16 cellular contexts compared by ENCODE assay signal in the genomic region with DNA sequence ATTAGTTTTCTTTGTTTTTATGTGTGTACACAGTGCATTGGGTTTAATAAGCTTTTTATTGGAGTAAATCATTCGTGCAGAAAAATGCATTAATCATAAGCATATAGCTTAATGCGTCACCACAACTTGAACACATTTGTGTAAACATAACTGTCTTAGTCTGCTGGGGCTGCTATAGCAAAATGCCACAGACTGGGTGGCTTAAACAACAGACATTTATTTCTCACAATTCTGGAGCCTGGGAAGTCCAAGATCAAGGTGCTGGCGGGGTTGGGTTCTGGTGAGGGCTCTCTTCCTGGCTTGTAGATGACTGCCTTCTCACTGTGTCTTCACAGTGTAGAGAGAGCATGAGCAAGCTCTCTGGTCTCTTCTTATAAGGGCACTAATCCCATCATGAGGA. TPM values are rescaled to one million over a fixed set of nuclear protein-coding genes. Genes with fewer than 3 reads are reported as not detected.
DNase-seq lines count a peak whose midpoint lies in the region; ATAC-seq, FAIRE-seq and TF ChIP-seq lines count a peak whose summit lies in the region.
"Had no signal": no experiment of that assay in that cellular context is flagged by ENCODE, and none has a peak within 500 bp of the region (broad histone marks: within the 10 kb centered on the region; RNA-seq: fewer than 3 reads in every experiment).

No MANE protein-coding gene starts in this region.

- no peaks in the 10 kb centered on the region for H3K9me3 ChIP-seq in endothelial cell of umbilical vein (replicated peaks; ENCODE audit: control insufficient read depth, insufficient read depth, low read length)
- H3K9me3 ChIP-seq in heart right ventricle: no peaks in the 10 kb centered on the region
- no peaks in the 10 kb centered on the region for H3K9me3 ChIP-seq in right atrium auricular region

- TF ChIP-seq POLR2A in endothelial cell of umbilical vein (IDR thresholded peaks at IDR 0.05; ENCODE audit: low read depth, low read length): no peak

- DNase-seq in HFFc6: peak; percentile 77
- no peak for DNase-seq in RWPE1 (ENCODE audit: low spot score)
- no peak for DNase-seq in endothelial cell of umbilical vein (ENCODE audit: low read depth, low spot score)
- DNase-seq in renal cortical epithelial cell (ENCODE audit: low read depth): peak; percentile 18
- no peak for DNase-seq in heart right ventricle
- DNase-seq in NCI-H2227 (lab: John Stamatoyannopoulos, UW; ENCODE audit: unreplicated experiment): no peak
- no peak for DNase-seq in right atrium auricular region (ENCODE audit: low spot score)
- DNase-seq: activated CD4-positive, CD25-positive, alpha-beta regulatory T cell; activated T-cell treated with anti-CD3 and anti-CD28 coated beads, Interleukin-2, amount 50 U/mL, for 1 hour; CD4-positive, alpha-beta T cell; GOT3; Karpas-422; NCI-H1694 treated with DMSO at 0.1 percent for 48 hours had no signal

- intact Hi-C loops in endothelial cell of umbilical vein (cut with micrococcal nuclease): loop anchor here (5.0 kb wide), 3 partner anchors 102 to 522 kb away; partner anchors contain the start of genes IPO13 and ST3GAL3
- intact Hi-C loops in heart right ventricle (cut with DNase I): loop anchor here in 6 of 10 donors (5.0 to 10.0 kb wide), 7 partner anchors 42 to 524 kb away; partner anchors contain the start of gene PTPRF (in 1 of the 6)

- 79 to 80% methylated on average over 3 of the region's 3 CpGs for WGBS in heart right ventricle, 2 donors

- H3K27ac Mint-ChIP-seq in HFFc6: peak overlapping the region; percentile 90
- H3K27ac Mint-ChIP-seq: CD4-positive, alpha-beta T cell had no signal

- peak overlapping the region; percentile 55 for H3K4me2 ChIP-seq in endothelial cell of umbilical vein (ENCODE audit: insufficient read depth, low read length)
- H3K4me2 ChIP-seq: neural progenitor cell had no signal

- H3K27me3 Mint-ChIP-seq in HFFc6 (ENCODE audit: insufficient read depth): no peaks in the 10 kb centered on the region; the same call in 1 of the 2 replicates

- CTCF ChIA-PET in RWPE1 (lab: Yijun Ruan, JAX): interaction anchor here (0.6 to 2.2 kb wide), 4 partner anchors 9 to 1218 kb away, joined by 5 to 8 read pairs (median 6); no protein-coding TSS in a partner anchor
- CTCF ChIA-PET in endothelial cell of umbilical vein (lab: Charles Lee): interaction anchor here (0.7 to 3.6 kb wide), 35 partner anchors 8 to 604 kb away, joined by 3 to 120 read pairs (median 6); partner anchors contain the start of genes ARTN, ATP6V0B and DMAP1

- H3K36me3 ChIP-seq in endothelial cell of umbilical vein (ENCODE audit: control insufficient read depth in 2 of 2, extremely low read depth in 1 of 2, insufficient read depth in 2 of 2, low read length in 2 of 2): no peaks in the 10 kb centered on the region
- H3K36me3 ChIP-seq in heart right ventricle: no peaks in the 10 kb centered on the region
- H3K36me3 ChIP-seq in right atrium auricular region: no peaks in the 10 kb centered on the region
- H3K36me3 ChIP-seq: neural progenitor cell had no signal

- H3K27me3 ChIP-seq in endothelial cell of umbilical vein (ENCODE audit: control insufficient read depth in 2 of 2, insufficient read depth in 2 of 2, low read length in 2 of 2) (peaks cover 0 to 5% of the 10 kb centered on the region in 2 experiments), heart right ventricle (peaks cover 0 to under 1% (median 0%) of the 10 kb centered on the region in 7 donors), right atrium auricular region (no peaks in the 10 kb centered on the region)
- H3K27me3 ChIP-seq: neural progenitor cell had no signal

- peak overlapping the region; percentile 54 for H3K9ac ChIP-seq in endothelial cell of umbilical vein (replicated peaks; ENCODE audit: extremely low read depth, insufficient read depth, low read length)
- H3K9ac ChIP-seq: neural progenitor cell had no signal

- H3K9me1 ChIP-seq in endothelial cell of umbilical vein (replicated peaks; ENCODE audit: control insufficient read depth, extremely low read depth, insufficient read depth, low read length): no peaks in the 10 kb centered on the region

- dilution Hi-C loops in endothelial cell of umbilical vein (cut with MboI; ENCODE audit: extremely low pct_ligation_motif_present, low sequenced_read_pairs): no loop called here

- H3K27ac ChIP-seq in RWPE1: peak overlapping the region; percentile 91
- peak overlapping the region; percentile 66 for H3K27ac ChIP-seq in endothelial cell of umbilical vein (ENCODE audit: insufficient read depth, low read depth, low read length)
- H3K27ac ChIP-seq in heart right ventricle: peak overlapping the region in 1 of 10 donors; percentile 67
- H3K27ac ChIP-seq in right atrium auricular region: peak overlapping the region in 1 of 2 donors; percentile 42
- H3K27ac ChIP-seq: neural progenitor cell had no signal

- H2AFZ ChIP-seq in endothelial cell of umbilical vein (ENCODE audit: low read depth, low read length): no peak overlapping the region
- H2AFZ ChIP-seq: neural progenitor cell had no signal

- POLR2A ChIA-PET in RWPE1 (lab: Yijun Ruan, JAX; ENCODE audit: low non-redundant PET): no interaction called here
- POLR2A ChIA-PET in endothelial cell of umbilical vein (lab: Charles Lee): no interaction called here

- peak overlapping the region; percentile 77 for H3K4me3 Mint-ChIP-seq in HFFc6
- H3K4me3 Mint-ChIP-seq: CD4-positive, alpha-beta T cell; neural progenitor cell; stimulated activated naive CD8-positive, alpha-beta T cell treated with anti-CD3 and anti-CD28 coated beads, Interleukin-15, Interleukin-2, amounts not matched to agents 100 ng/mL and 50 ng/mL, for 24 hours had no signal

- FAIRE-seq in endothelial cell of umbilical vein (lab: Jason Lieb, UNC): no peak
- FAIRE-seq: G401.6 had no signal

- H3K4me1 ChIP-seq in endothelial cell of umbilical vein (ENCODE audit: control insufficient read depth, extremely low read depth, insufficient read depth, low read length): peaks cover 26% of the 10 kb centered on the region
- H3K4me1 ChIP-seq in heart right ventricle: peaks cover 0 to 32% (median 0%) of the 10 kb centered on the region in 9 donors
- peaks cover 0 to 12% of the 10 kb centered on the region in 2 donors for H3K4me1 ChIP-seq in right atrium auricular region

- H3K4me1 Mint-ChIP-seq in HFFc6 (ENCODE audit: low read depth): peaks cover 70% of the 10 kb centered on the region

- peaks cover 8% of the 10 kb centered on the region; the same call in 1 of the 2 replicates for H3K36me3 Mint-ChIP-seq in HFFc6 (ENCODE audit: low read depth)
- H3K36me3 Mint-ChIP-seq: neural progenitor cell had no signal

- no peaks in the 10 kb centered on the region for H4K20me1 ChIP-seq in endothelial cell of umbilical vein (replicated peaks; ENCODE audit: control insufficient read depth, extremely low read depth, insufficient read depth, low read length)

- no peak for ATAC-seq in heart right ventricle

- BruUV-seq in endothelial cell of umbilical vein (replicated peaks; lab: Mats Ljungman, UMichigan): no TSS peak

- no peaks in the 10 kb centered on the region for H3K79me2 ChIP-seq in endothelial cell of umbilical vein (ENCODE audit: control insufficient read depth, insufficient read depth, low read length)

- no peak overlapping the region for H3K4me3 ChIP-seq in endothelial cell of umbilical vein (replicated peaks in 1 of 3; ENCODE audit: insufficient read depth in 1 of 3, low read depth in 1 of 3, low read length in 3 of 3)
- no peak overlapping the region for H3K4me3 ChIP-seq in heart right ventricle
- no peak overlapping the region for H3K4me3 ChIP-seq in right atrium auricular region
- H3K4me3 ChIP-seq: neural progenitor cell had no signal

- no peaks in the 10 kb centered on the region for H3K9me3 Mint-ChIP-seq in HFFc6
- H3K9me3 Mint-ChIP-seq: CD4-positive, alpha-beta T cell; neural progenitor cell; stimulated activated naive CD8-positive, alpha-beta T cell treated with anti-CD3 and anti-CD28 coated beads, Interleukin-15, Interleukin-2, amounts not matched to agents 100 ng/mL and 50 ng/mL, for 24 hours had no signal

- TF ChIP-seq CTCF in HFFc6 (IDR thresholded peaks at IDR 0.05) (no peak), RWPE1 (conservative IDR thresholded peaks at IDR 0.05; ENCODE audit: low read depth) (no peak), endothelial cell of umbilical vein (IDR thresholded peaks at IDR 0.05; ENCODE audit: extremely low read depth in 1 of 2, insufficient read depth in 1 of 2, low read depth in 1 of 2, low read length in 2 of 2) (no peak), heart right ventricle (IDR thresholded peaks at IDR 0.05) (no peak), right atrium auricular region (IDR thresholded peaks at IDR 0.05) (no peak)

RNA-seq across cellular contexts. Expression of gene SLC6A9, which starts 17.6 kb away (rescaled TPM):
- total RNA-seq in HFFc6 (2021; fragmentation: NEBNext Ultra II Directional; extraction: Animal tissue kit (Norgen Biotek cat#: 25700)): 10 to 100 TPM in 2 of 6 experiments, 1 to 10 TPM in 4; 8.3 to 11.0 (median 9.3) TPM
- total RNA-seq in endothelial cell of umbilical vein: 1.3 and 1.5 TPM in 2 replicates
- 0.80 and 0.81 TPM in 2 replicates for polyA plus RNA-seq in endothelial cell of umbilical vein
- 0.32 and 0.72 TPM in 2 replicates for polyA plus RNA-seq in endothelial cell of umbilical vein (2011; cell fraction: cytosol; rRNA removed)
- polyA plus RNA-seq in endothelial cell of umbilical vein (2011; cell fraction: nucleus; rRNA removed): 0.97 and 1.1 TPM in 2 replicates
- polyA plus RNA-seq in endothelial cell of umbilical vein (2012): 0.62 and 0.70 TPM in 2 replicates
- 1.5 and 2.2 TPM in 2 replicates for polyA minus RNA-seq in endothelial cell of umbilical vein
- 49.0 TPM for polyA minus RNA-seq in endothelial cell of umbilical vein (2011; cell fraction: cytosol; rRNA and poly(A)+ RNA removed)
- 0.58 and 1.3 TPM in 2 replicates for polyA minus RNA-seq in endothelial cell of umbilical vein (2011; cell fraction: nucleus; rRNA and poly(A)+ RNA removed)
- 2.8 and 5.0 TPM in 2 replicates for total RNA-seq in renal cortical epithelial cell
- 1 to 10 TPM in 5 of 10 donors, under 1 TPM in 5; 0.32 to 1.6 (median 0.91) TPM for total RNA-seq in heart right ventricle
- polyA plus RNA-seq in heart right ventricle: 1 to 10 TPM in 1 of 2 donors, under 1 TPM in 1; 0.88 to 1.7 TPM
- 1 to 10 TPM; 1.0 to 1.6 TPM for total RNA-seq in right atrium auricular region

RNA-seq across cellular contexts. Expression of gene CCDC24, which starts 57.4 kb away (rescaled TPM):
- total RNA-seq in HFFc6 (2021; fragmentation: NEBNext Ultra II Directional; extraction: Animal tissue kit (Norgen Biotek cat#: 25700)): 1 to 10 TPM; 5.6 to 7.7 (median 6.5) TPM
- total RNA-seq in endothelial cell of umbilical vein (2.2 and 2.8 TPM in 2 replicates), renal cortical epithelial cell (6.3 and 6.5 TPM in 2 replicates), heart right ventricle (1 to 10 TPM in 8 of 10 donors, under 1 TPM in 2; 0.55 to 3.1 (median 1.3) TPM), right atrium auricular region (1 to 10 TPM; 1.6 to 2.0 TPM)
- polyA plus RNA-seq in endothelial cell of umbilical vein (3.1 and 3.4 TPM in 2 replicates), heart right ventricle (1 to 10 TPM; 1.1 to 3.1 TPM)
- 1.3 and 2.4 TPM in 2 replicates for polyA plus RNA-seq in endothelial cell of umbilical vein (2011; cell fraction: cytosol; rRNA removed)
- 4.5 and 6.8 TPM in 2 replicates for polyA plus RNA-seq in endothelial cell of umbilical vein (2011; cell fraction: nucleus; rRNA removed)
- polyA plus RNA-seq in endothelial cell of umbilical vein (2012): 2.6 and 2.8 TPM in 2 replicates
- polyA minus RNA-seq in endothelial cell of umbilical vein: 0.45 and 0.46 TPM in 2 replicates
- not detected for polyA minus RNA-seq in endothelial cell of umbilical vein (2011; cell fraction: cytosol; rRNA and poly(A)+ RNA removed)
- polyA minus RNA-seq in endothelial cell of umbilical vein (2011; cell fraction: nucleus; rRNA and poly(A)+ RNA removed): 0.63 and 1.7 TPM in 2 replicates

Comparison
In these comparisons a context has a peak if more than half of its experiments do, and no peak if none do; other contexts are left out.
1. DNase-seq: peak in HFFc6 (single experiment) and renal cortical epithelial cell (single experiment); none in RWPE1 (single experiment), endothelial cell of umbilical vein (single experiment), heart right ventricle (0 of 2), NCI-H2227 (single experiment) and right atrium auricular region (single experiment).